Comparison of ENCODE assay signal across 8 cellular contexts in the genomic region with DNA sequence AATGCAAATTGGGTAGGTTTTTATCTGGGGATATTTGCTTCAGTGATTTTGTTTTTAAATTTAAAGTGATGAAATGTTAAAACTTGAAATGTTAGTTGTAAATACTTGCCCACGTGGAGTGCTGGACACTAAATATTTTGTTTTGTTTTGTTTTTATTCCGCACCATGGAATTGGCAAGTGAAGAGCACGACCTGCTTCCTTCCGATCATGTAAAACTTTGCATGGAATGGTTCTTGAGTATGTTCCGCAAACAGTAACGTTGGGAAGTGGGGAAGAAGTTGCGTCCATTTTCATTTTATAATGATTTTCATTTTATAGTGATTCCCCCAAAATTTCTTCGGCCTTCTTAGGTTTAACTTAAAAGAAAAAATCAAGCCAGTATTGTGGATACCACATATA. TPM values are rescaled to one million over a fixed set of nuclear protein-coding genes. Genes with fewer than 3 reads are reported as not detected.
DNase-seq lines count a peak whose midpoint lies in the region; ATAC-seq and TF ChIP-seq lines count a peak whose summit lies in the region.

No MANE protein-coding gene starts in this region.

- in situ Hi-C loops in ACHN (cut with HindIII; ENCODE audit: low pct_ligation_motif_present, low pct_unique_long_range_greater_than_20kb, low sequenced_read_pairs) (no loop called here), astrocyte of the spinal cord (cut with HindIII; ENCODE audit: low sequenced_read_pairs) (no loop called here)

- H3K56ac ChIP-seq in mesendoderm (ENCODE audit: low read length) = peak overlapping the region; percentile 91

- no peaks in the 10 kb centered on the region for H3K27me3 ChIP-seq in mesendoderm (ENCODE audit: insufficient read depth, low read length, poor library complexity)

- H3K4me2 ChIP-seq in mesendoderm (ENCODE audit: low read length) = peak overlapping the region; percentile 68

- H4K5ac ChIP-seq in mesendoderm (ENCODE audit: low read length) = no peak overlapping the region

- H3K36me3 ChIP-seq in mesendoderm (ENCODE audit: control insufficient read depth, insufficient read depth, low read length) = no peaks in the 10 kb centered on the region

- ATAC-seq in left lobe of liver (no peak), HG02973 (IDR thresholded peaks at IDR 0.05; ENCODE audit: unreplicated experiment) (no peak), HG02938 (IDR thresholded peaks at IDR 0.05; ENCODE audit: unreplicated experiment) (no peak)

- H3K4me3 ChIP-seq in astrocyte of the spinal cord (ENCODE audit: low read depth, low read length) (peak overlapping the region; percentile 93), mesendoderm (ENCODE audit: low read length) (no peak overlapping the region)

- H3K9ac ChIP-seq in mesendoderm (ENCODE audit: low read length) = peak overlapping the region; percentile 79

- no peak overlapping the region for H3K23ac ChIP-seq in mesendoderm (ENCODE audit: low read length)

- H2BK120ac ChIP-seq in mesendoderm (ENCODE audit: low read depth, low read length) = no peak overlapping the region

- no peaks in the 10 kb centered on the region for H3K9me3 Mint-ChIP-seq in HFFc6

- no peaks in the 10 kb centered on the region for H3K4me1 ChIP-seq in mesendoderm (ENCODE audit: control insufficient read depth, low read depth, low read length)

- no peak overlapping the region for H3K18ac ChIP-seq in mesendoderm (ENCODE audit: low read length)

- no peak overlapping the region for H3K4ac ChIP-seq in mesendoderm (ENCODE audit: low read depth, low read length)

- H2BK15ac ChIP-seq in mesendoderm (replicated peaks; ENCODE audit: low read depth) = no peak overlapping the region

- H4K8ac ChIP-seq in mesendoderm (ENCODE audit: low read depth, low read length) = no peak overlapping the region

- TF ChIP-seq CTCF in HFFc6 (IDR thresholded peaks at IDR 0.05) = no peak; the same call in 1 of the 2 replicates
- TF ChIP-seq CTCF in astrocyte of the spinal cord (IDR thresholded peaks at IDR 0.05; ENCODE audit: low read depth, low read length) = no peak

- DNase-seq in ACHN (peak; percentile 15), HFFc6 (no peak), astrocyte of the spinal cord (ENCODE audit: low read depth, low spot score) (peak; percentile 7), mesendoderm (no peak), left lobe of liver (ENCODE audit: low spot score) (no peak), SIG-M5 (lab: John Stamatoyannopoulos, UW) (no peak)

- no peaks in the 10 kb centered on the region; the same call in 1 of the 2 replicates for H3K27me3 Mint-ChIP-seq in HFFc6 (ENCODE audit: insufficient read depth)

- no peak overlapping the region for H2AK5ac ChIP-seq in mesendoderm (ENCODE audit: low read length)

- H3K4me1 Mint-ChIP-seq in HFFc6 (ENCODE audit: low read depth) = peaks cover 20% of the 10 kb centered on the region

- no peaks in the 10 kb centered on the region for H3K36me3 Mint-ChIP-seq in HFFc6 (ENCODE audit: low read depth)

- WGBS in mesendoderm (ENCODE audit: extremely low coverage, insufficient coverage, low lambda C conversion rate) = 100% methylated on average over 1 of the region's 8 CpGs

- peak overlapping the region; percentile 39 for H3K27ac ChIP-seq in mesendoderm (ENCODE audit: low read depth, low read length)

- peak overlapping the region; percentile 94 for H3K27ac Mint-ChIP-seq in HFFc6

- no peaks in the 10 kb centered on the region for H3K79me1 ChIP-seq in mesendoderm (ENCODE audit: low read length)

- no peaks in the 10 kb centered on the region for H3K79me2 ChIP-seq in mesendoderm (ENCODE audit: control insufficient read depth, insufficient read depth, low read length)

- peak overlapping the region; percentile 99 for H3K4me3 Mint-ChIP-seq in HFFc6

- H2BK5ac ChIP-seq in mesendoderm (ENCODE audit: low read length) = no peak overlapping the region

RNA-seq across cellular contexts. Expression of gene IRAK1BP1, which starts 0.8 kb away (rescaled TPM):
- total RNA-seq in HFFc6 (2021; fragmentation: NEBNext Ultra II Directional; extraction: Animal tissue kit (Norgen Biotek cat#: 25700)) = 1 to 10 TPM; 1.8 to 2.6 (median 2.3) TPM
- 3.7 TPM for polyA plus RNA-seq in mesendoderm (2013, experiment 1 of 2)
- polyA plus RNA-seq in mesendoderm (2013, experiment 2 of 2) = 3.8 TPM
- total RNA-seq in left lobe of liver = 1.2 TPM

Comparison
In these comparisons a context has a peak if more than half of its experiments do, and no peak if none do; other contexts are left out.
1. DNase-seq: peak in ACHN (single experiment) and astrocyte of the spinal cord (single experiment); none in HFFc6 (single experiment), mesendoderm (single experiment), left lobe of liver (single experiment) and SIG-M5 (single experiment).